Comparison of ENCODE assay signal across 18 cellular contexts in genomic region chr15:72489943-72490554, GRCh38.
"Had no signal": no experiment of that assay in that cellular context is flagged by ENCODE, and none has a peak within 500 bp of the region (broad histone marks: within the 10 kb centered on the region; RNA-seq: fewer than 3 reads in every experiment).

No MANE protein-coding gene starts in this region.

- H3K36me3 ChIP-seq: ascending aorta, gastrocnemius medialis, neural progenitor cell, thoracic aorta had no signal

- H3K9ac ChIP-seq: neural progenitor cell had no signal

- H3K4me3 ChIP-seq: ascending aorta, gastrocnemius medialis, heart left ventricle, left lung, neural progenitor cell, thoracic aorta had no signal

- H3K27me3 ChIP-seq: ascending aorta, gastrocnemius medialis, heart left ventricle, left lung, neural progenitor cell had no signal

- FAIRE-seq: bronchial epithelial cell, kidney had no signal

- H3K4me3 Mint-ChIP-seq: activated T-helper 17 cell treated with anti-CD3 and anti-CD28 coated beads, Interleukin-2, amount 50 U/mL, for 72 hours; neural progenitor cell; stimulated activated memory B cell treated with anti-CD40 and anti-IgM and Interleukin-4, amounts not matched to agents 10 μg/mL and 1 μg/mL and 100 μg/mL, for 72 hours had no signal

- H2AFZ ChIP-seq: neural progenitor cell had no signal

- H3K27me3 Mint-ChIP-seq: activated T-helper 17 cell treated with anti-CD3 and anti-CD28 coated beads, Interleukin-2, amount 50 U/mL, for 72 hours; stimulated activated memory B cell treated with anti-CD40 and anti-IgM and Interleukin-4, amounts not matched to agents 10 μg/mL and 1 μg/mL and 100 μg/mL, for 72 hours had no signal

- ATAC-seq: activated T-helper 17 cell treated with anti-CD3 and anti-CD28 coated beads, Interleukin-2, amount 50 U/mL, for 72 hours; gastrocnemius medialis; left lung; sciatic nerve; stimulated activated memory B cell treated with anti-CD40 and anti-IgM and Interleukin-4, amounts not matched to agents 10 μg/mL and 1 μg/mL and 100 μg/mL, for 72 hours had no signal

- H3K4me1 ChIP-seq: neural progenitor cell had no signal

- H3K27ac Mint-ChIP-seq: activated T-helper 17 cell treated with anti-CD3 and anti-CD28 coated beads, Interleukin-2, amount 50 U/mL, for 72 hours; neural progenitor cell; stimulated activated memory B cell treated with anti-CD40 and anti-IgM and Interleukin-4, amounts not matched to agents 10 μg/mL and 1 μg/mL and 100 μg/mL, for 72 hours had no signal

- H3K4me2 ChIP-seq: neural progenitor cell had no signal

- H3K27ac ChIP-seq: ascending aorta, gastrocnemius medialis, heart left ventricle, left lung, neural progenitor cell, thoracic aorta had no signal

- DNase-seq: activated CD4-positive, CD25-positive, alpha-beta regulatory T cell treated with anti-CD3 and anti-CD28 coated beads, Interleukin-2, amount 50 U/mL, for 72 hours; activated naive CD4-positive, alpha-beta T cell; effector CD4-positive, alpha-beta T cell; gastrocnemius medialis; heart left ventricle; kidney; left lung; mammary epithelial cell; stimulated activated CD4-positive, alpha-beta T cell treated with anti-CD3 and anti-CD28 coated beads, Interleukin-4, amount 100 ng/mL, for 4 hours; T-helper 1 cell; T1000 had no signal

- H3K9me3 Mint-ChIP-seq: activated T-helper 17 cell treated with anti-CD3 and anti-CD28 coated beads, Interleukin-2, amount 50 U/mL, for 72 hours; neural progenitor cell; stimulated activated memory B cell treated with anti-CD40 and anti-IgM and Interleukin-4, amounts not matched to agents 10 μg/mL and 1 μg/mL and 100 μg/mL, for 72 hours had no signal

- H3K9me3 ChIP-seq: ascending aorta, gastrocnemius medialis, left lung, thoracic aorta had no signal
